ENCODE assay signal across 8 cellular contexts in genomic region chr7:157432957-157433576, GRCh38.
A peak's percentile ranks its signal among the peaks of the same experiment; 100 is the strongest.
DNase-seq lines count a peak whose midpoint lies in the region; ATAC-seq and TF ChIP-seq lines count a peak whose summit lies in the region.

No MANE protein-coding gene starts in this region.

- peak overlapping the region; percentile 73 for H3K4me2 ChIP-seq in PC-3 (ENCODE audit: low read length)

- H3K4me1 Mint-ChIP-seq in activated T-helper 17 cell treated with anti-CD3 and anti-CD28 coated beads, Interleukin-2, amount 50 U/mL, for 72 hours: peaks cover 13% of the 10 kb centered on the region

- H3K79me2 ChIP-seq in PC-3 (ENCODE audit: low read length): no peaks in the 10 kb centered on the region

- peak overlapping the region; percentile 63 for H3K4me3 Mint-ChIP-seq in activated T-helper 17 cell treated with anti-CD3 and anti-CD28 coated beads, Interleukin-2, amount 50 U/mL, for 72 hours

- TSS peak; percentile 71 for BruUV-seq in PC-3 (replicated peaks; lab: Mats Ljungman, UMichigan)

- H2AFZ ChIP-seq in PC-3 (ENCODE audit: low read length): peak overlapping the region; percentile 71

- intact Hi-C loops in PC-3 (cut with micrococcal nuclease): loop anchor here (2.0 to 5.0 kb wide), 2 partner anchors 122 to 259 kb away; no protein-coding TSS in a partner anchor

- no peaks in the 10 kb centered on the region for H3F3A ChIP-seq in PC-3 (ENCODE audit: low read length, unreplicated experiment)

- no peaks in the 10 kb centered on the region for H3K9me3 Mint-ChIP-seq in activated T-helper 17 cell treated with anti-CD3 and anti-CD28 coated beads, Interleukin-2, amount 50 U/mL, for 72 hours

- peak overlapping the region; percentile 62 for H3K27ac ChIP-seq in PC-3 (ENCODE audit: low read length)

- H3K27me3 ChIP-seq in PC-3 (ENCODE audit: low read length): no peaks in the 10 kb centered on the region

- H3K36me3 ChIP-seq in PC-3 (ENCODE audit: low read depth, low read length): no peaks in the 10 kb centered on the region

- no peaks in the 10 kb centered on the region for H3K27me3 Mint-ChIP-seq in activated T-helper 17 cell treated with anti-CD3 and anti-CD28 coated beads, Interleukin-2, amount 50 U/mL, for 72 hours

- H3K9me3 ChIP-seq in PC-3 (ENCODE audit: low read length): no peaks in the 10 kb centered on the region

- no peak overlapping the region for H3K27ac Mint-ChIP-seq in activated T-helper 17 cell treated with anti-CD3 and anti-CD28 coated beads, Interleukin-2, amount 50 U/mL, for 72 hours

- POLR2A ChIA-PET in PC-3 (lab: Charles Lee; ENCODE audit: unreplicated experiment): interaction anchor here (0.6 kb wide), 1 partner anchor 132 kb away, joined by 3 read pairs; no protein-coding TSS in a partner anchor

- H4K20me1 ChIP-seq in PC-3 (ENCODE audit: low read length): no peaks in the 10 kb centered on the region

- peak overlapping the region; percentile 47; the same call in 1 of the 2 replicates for H3K4me3 ChIP-seq in PC-3 (ENCODE audit: low read length)

- ATAC-seq in HG02973 (IDR thresholded peaks at IDR 0.05; ENCODE audit: unreplicated experiment) (peak; percentile 46), PC-3 (peak; percentile 70), HG03095 (IDR thresholded peaks at IDR 0.05; ENCODE audit: unreplicated experiment) (no peak), HG03025 (IDR thresholded peaks at IDR 0.05; ENCODE audit: low FRiP score, unreplicated experiment) (no peak)
- peak; percentile 63 for ATAC-seq in activated T-helper 17 cell treated with anti-CD3 and anti-CD28 coated beads, Interleukin-2, amount 50 U/mL, for 72 hours (replicated peaks)

- H3K9me2 ChIP-seq in PC-3 (replicated peaks; ENCODE audit: low read length): no peaks in the 10 kb centered on the region

- DNase-seq in COLO829 (ENCODE audit: low spot score) (peak; percentile 29), PC-3 (peak; percentile 66), foreskin melanocyte (peak; percentile 36), pons (ENCODE audit: low spot score) (peak; percentile 22)

- CTCF ChIA-PET in PC-3 (lab: Charles Lee): interaction anchor here (0.6 to 0.9 kb wide), 5 partner anchors 28 to 320 kb away, joined by 3 to 5 read pairs (median 3); no protein-coding TSS in a partner anchor

- TF ChIP-seq CTCF in PC-3 (conservative IDR thresholded peaks at IDR 0.05; ENCODE audit: low read depth, low read length): peak; percentile 88

- no peaks in the 10 kb centered on the region for H3K36me3 Mint-ChIP-seq in activated T-helper 17 cell treated with anti-CD3 and anti-CD28 coated beads, Interleukin-2, amount 50 U/mL, for 72 hours (ENCODE audit: low read depth)

- peak overlapping the region; percentile 70 for H3K9ac ChIP-seq in PC-3 (ENCODE audit: low read length)

- peaks cover 9% of the 10 kb centered on the region; the same call in 1 of the 2 replicates for H3K4me1 ChIP-seq in PC-3 (ENCODE audit: insufficient read depth, low read length)

Comparison
In these comparisons a context has a peak if more than half of its experiments do, and no peak if none do; other contexts are left out.
1. ATAC-seq: peak in HG02973 (single experiment), PC-3 (single experiment) and activated T-helper 17 cell treated with anti-CD3 and anti-CD28 coated beads, Interleukin-2, amount 50 U/mL, for 72 hours (single experiment); none in HG03095 (single experiment) and HG03025 (single experiment).
2. Peak in every context shown above with its lines, with median percentiles within 50 percentile points of each other: DNase-seq.